Comparison of ENCODE assay signal across 24 cellular contexts in the genomic region with DNA sequence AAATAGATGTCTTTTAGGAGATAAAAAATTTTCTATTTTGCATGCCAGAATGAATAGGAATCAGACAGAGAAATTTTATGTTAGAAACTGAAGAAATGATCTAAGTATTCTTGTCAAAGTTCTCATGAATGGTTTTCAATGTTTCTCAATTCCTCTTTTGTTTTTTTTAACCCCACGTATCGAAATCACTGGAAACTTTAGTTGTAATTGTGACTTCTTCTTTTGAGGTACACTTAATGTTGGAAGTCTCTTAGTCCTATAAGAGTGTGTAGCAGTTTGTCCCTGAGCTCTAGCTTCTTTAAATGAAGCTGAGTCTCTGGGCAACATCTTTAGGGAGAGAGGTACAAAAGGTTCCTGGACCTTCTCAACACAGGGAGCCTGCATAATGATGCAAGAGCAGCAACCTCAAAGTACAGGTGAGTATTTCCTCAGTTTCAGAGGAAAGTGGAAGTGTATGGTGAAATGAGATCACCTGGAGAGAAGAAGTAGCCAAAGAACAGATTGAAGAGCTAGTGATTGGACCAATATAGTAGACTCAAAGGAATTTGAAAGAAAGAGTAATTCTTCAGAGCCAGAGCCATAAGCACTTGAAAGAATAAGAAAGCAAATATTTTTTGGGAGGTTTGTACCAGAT. TPM values are rescaled to one million over a fixed set of nuclear protein-coding genes. Genes with fewer than 3 reads are reported as not detected.
DNase-seq lines count a peak whose midpoint lies in the region; ATAC-seq and TF ChIP-seq lines count a peak whose summit lies in the region.
"Had no signal": no experiment of that assay in that cellular context is flagged by ENCODE, and none has a peak within 500 bp of the region (broad histone marks: within the 10 kb centered on the region; RNA-seq: fewer than 3 reads in every experiment).

Gene CLEC6A (plus strand): TSS at position 236 of the 634 bp plus-strand sequence. CDS start 150 bp downstream, at position 386.

- TF ChIP-seq CTCF in GM20000 (IDR thresholded peaks at IDR 0.05; ENCODE audit: extremely low read depth, missing control alignments): no peak
- TF ChIP-seq CTCF in chondrocyte (IDR thresholded peaks at IDR 0.05): no peak
- no peak for TF ChIP-seq CTCF in foreskin keratinocyte (conservative IDR thresholded peaks at IDR 0.05)

- ATAC-seq in HG03139 (IDR thresholded peaks at IDR 0.05; ENCODE audit: unreplicated experiment) (no peak), foreskin keratinocyte (no peak)
- ATAC-seq: activated CD8-positive, alpha-beta T cell treated with anti-CD3 and anti-CD28 coated beads, Interleukin-2, amount 10 ng/mL, durations not matched to agents 7 days and 5 days; activated naive CD4-positive, alpha-beta T cell treated with anti-CD3 and anti-CD28 coated beads, Interleukin-2, amount 50 U/mL, for 72 hours; activated T-cell treated with anti-CD3 and anti-CD28 coated beads, Interleukin-2, amount 50 U/mL, for 72 hours; naive thymus-derived CD8-positive, alpha-beta T cell had no signal

- peaks cover 36% of the 10 kb centered on the region for H3K4me1 ChIP-seq in HUES64 (ENCODE audit: insufficient read depth, low read length)
- no peaks in the 10 kb centered on the region for H3K4me1 ChIP-seq in foreskin keratinocyte

- no peaks in the 10 kb centered on the region for H3K27me3 Mint-ChIP-seq in dendritic cell treated with granulocyte-macrophage colony-stimulating factor and Interleukin-4, amounts not matched to agents 40 ng/mL and 50 ng/mL, for 4 days
- H3K27me3 Mint-ChIP-seq in chondrocyte (ENCODE audit: low read depth): peaks cover 23% of the 10 kb centered on the region

- intact Hi-C loops in dendritic cell treated with granulocyte-macrophage colony-stimulating factor and Interleukin-4, amounts not matched to agents 40 ng/mL and 50 ng/mL, for 4 days (cut with micrococcal nuclease): no loop called here

- no peaks in the 10 kb centered on the region for H3K36me3 ChIP-seq in HUES64 (ENCODE audit: insufficient read depth, low read length)

- WGBS in HUES64: 100% methylated on average over 2 of the region's 2 CpGs

- H3K9me3 Mint-ChIP-seq in dendritic cell treated with granulocyte-macrophage colony-stimulating factor and Interleukin-4, amounts not matched to agents 40 ng/mL and 50 ng/mL, for 4 days: peaks cover 10% of the 10 kb centered on the region
- no peaks in the 10 kb centered on the region for H3K9me3 Mint-ChIP-seq in chondrocyte (ENCODE audit: low read depth)
- H3K9me3 Mint-ChIP-seq: activated B cell treated with CpG ODN at 0.5 μM for 24 hours; activated naive CD4-positive, alpha-beta T cell treated with anti-CD3 and anti-CD28 coated beads, Interleukin-2, amount 50 U/mL, for 72 hours; activated T-cell treated with anti-CD3 and anti-CD28 coated beads, Interleukin-2, amount 50 U/mL, for 72 hours; naive thymus-derived CD8-positive, alpha-beta T cell had no signal

- H3K9ac ChIP-seq in HUES64 (ENCODE audit: low read depth, low read length): no peak within 1 kb of the TSS

- peaks cover 47% of the 10 kb centered on the region for H3K4me1 Mint-ChIP-seq in dendritic cell treated with granulocyte-macrophage colony-stimulating factor and Interleukin-4, amounts not matched to agents 40 ng/mL and 50 ng/mL, for 4 days (ENCODE audit: low read depth)
- no peaks in the 10 kb centered on the region for H3K4me1 Mint-ChIP-seq in chondrocyte (ENCODE audit: low read depth)
- H3K4me1 Mint-ChIP-seq: naive thymus-derived CD8-positive, alpha-beta T cell had no signal

- H3K27ac ChIP-seq in HUES64 (ENCODE audit: low read depth, low read length): peak within 1 kb of the TSS; percentile 97
- no peak within 1 kb of the TSS for H3K27ac ChIP-seq in foreskin keratinocyte

- H3K9me3 ChIP-seq in HUES64 (ENCODE audit: insufficient read depth, low read depth, low read length): no peaks in the 10 kb centered on the region

- H3K27me3 ChIP-seq in HUES64 (ENCODE audit: insufficient read depth, low read length) (no peaks in the 10 kb centered on the region), foreskin keratinocyte (peaks cover 14% of the 10 kb centered on the region)

- H3K4me3 Mint-ChIP-seq in dendritic cell treated with granulocyte-macrophage colony-stimulating factor and Interleukin-4, amounts not matched to agents 40 ng/mL and 50 ng/mL, for 4 days: peak within 1 kb of the TSS; percentile 4
- H3K4me3 Mint-ChIP-seq in chondrocyte (ENCODE audit: unreplicated experiment): no peak within 1 kb of the TSS
- H3K4me3 Mint-ChIP-seq: activated B cell treated with CpG ODN at 0.5 μM for 24 hours; activated CD8-positive, alpha-beta T cell treated with anti-CD3 and anti-CD28 coated beads, Interleukin-2, amount 10 ng/mL, durations not matched to agents 7 days and 5 days; activated T-cell treated with anti-CD3 and anti-CD28 coated beads, Interleukin-2, amount 50 U/mL, for 72 hours; HFFc6; naive thymus-derived CD8-positive, alpha-beta T cell had no signal

- H3K4me3 ChIP-seq in HUES64 (ENCODE audit: low read length): no peak within 1 kb of the TSS

- peaks cover 6% of the 10 kb centered on the region for H3K36me3 Mint-ChIP-seq in dendritic cell treated with granulocyte-macrophage colony-stimulating factor and Interleukin-4, amounts not matched to agents 40 ng/mL and 50 ng/mL, for 4 days (ENCODE audit: low read depth)
- H3K36me3 Mint-ChIP-seq in chondrocyte (ENCODE audit: low read depth): no peaks in the 10 kb centered on the region
- H3K36me3 Mint-ChIP-seq: activated naive CD4-positive, alpha-beta T cell treated with anti-CD3 and anti-CD28 coated beads, Interleukin-2, amount 50 U/mL, for 72 hours; naive thymus-derived CD8-positive, alpha-beta T cell had no signal

- peak within 1 kb of the TSS; percentile 28 for H3K27ac Mint-ChIP-seq in dendritic cell treated with granulocyte-macrophage colony-stimulating factor and Interleukin-4, amounts not matched to agents 40 ng/mL and 50 ng/mL, for 4 days
- H3K27ac Mint-ChIP-seq in chondrocyte (ENCODE audit: unreplicated experiment): no peak within 1 kb of the TSS
- H3K27ac Mint-ChIP-seq: activated B cell treated with CpG ODN at 0.5 μM for 24 hours; activated CD8-positive, alpha-beta T cell treated with anti-CD3 and anti-CD28 coated beads, Interleukin-2, amount 10 ng/mL, durations not matched to agents 7 days and 5 days; activated naive CD4-positive, alpha-beta T cell treated with anti-CD3 and anti-CD28 coated beads, Interleukin-2, amount 50 U/mL, for 72 hours; activated T-cell treated with anti-CD3 and anti-CD28 coated beads, Interleukin-2, amount 50 U/mL, for 72 hours; HFFc6; naive thymus-derived CD8-positive, alpha-beta T cell had no signal

- DNase-seq in GM20000 (ENCODE audit: low spot score) (peak; percentile 7), chondrocyte (ENCODE audit: low spot score) (no peak), foreskin keratinocyte (no peak), SW 1271 (lab: John Stamatoyannopoulos, UW) (no peak)
- DNase-seq: activated B cell treated with CpG ODN at 0.5 μM for 24 hours; activated CD8-positive, alpha-beta T cell treated with anti-CD3 and anti-CD28 coated beads, Interleukin-2, amount 10 ng/mL, durations not matched to agents 7 days and 5 days; activated T-cell treated with anti-CD3 and anti-CD28 coated beads, Interleukin-2, amount 50 U/mL, for 72 hours; HFFc6; hippocampal formation; islet precursor cell; naive thymus-derived CD8-positive, alpha-beta T cell; NCI-H1048; NCI-H510A treated with DMSO at 0.1 percent for 48 hours; posterior cingulate gyrus; SHP77 treated with DMSO at 0.1 percent for 48 hours had no signal

RNA-seq across cellular contexts. Expression of gene CLEC6A, which starts in this region (rescaled TPM):
- polyA plus RNA-seq in HUES64 (2013, experiment 1 of 2): not detected
- polyA plus RNA-seq in HUES64 (2013, experiment 2 of 2): not detected
- total RNA-seq in chondrocyte: not detected in 3 replicates
- total RNA-seq in foreskin keratinocyte: not detected in 2 replicates
- not detected in 2 replicates for polyA plus RNA-seq in foreskin keratinocyte
- total RNA-seq: activated B cell treated with CpG ODN at 0.5 μM for 24 hours; activated CD8-positive, alpha-beta T cell treated with anti-CD3 and anti-CD28 coated beads, Interleukin-2, amount 10 ng/mL, durations not matched to agents 7 days and 5 days; activated naive CD4-positive, alpha-beta T cell treated with anti-CD3 and anti-CD28 coated beads, Interleukin-2, amount 50 U/mL, for 72 hours; activated T-cell treated with anti-CD3 and anti-CD28 coated beads, Interleukin-2, amount 50 U/mL, for 72 hours; fibroblast of villous mesenchyme; HFFc6; lung microvascular endothelial cell; naive thymus-derived CD8-positive, alpha-beta T cell; OCI-LY7; subcutaneous adipose tissue had no signal
- polyA plus RNA-seq: BJ; naive thymus-derived CD8-positive, alpha-beta T cell had no signal
